In genomic region chr1:203174324-203174985, GRCh38 we compare ENCODE assay signal across 25 cellular contexts. TPM values are rescaled to one million over a fixed set of nuclear protein-coding genes. Genes with fewer than 3 reads are reported as not detected.
"Had no signal": no experiment of that assay in that cellular context is flagged by ENCODE, and none has a peak within 500 bp of the region (broad histone marks: within the 10 kb centered on the region; RNA-seq: fewer than 3 reads in every experiment).

No MANE protein-coding gene starts in this region.

- H3K36me3 Mint-ChIP-seq: activated naive CD8-positive, alpha-beta T cell treated with anti-CD3 and anti-CD28 coated beads for 36 hours; memory B cell had no signal

- H3K27ac ChIP-seq: brain microvascular endothelial cell, coronary artery, esophagus squamous epithelium, left lung, pancreas, skin epidermis, tibial nerve, uterus, VCaP had no signal

- H3K27me3 Mint-ChIP-seq: activated CD4-positive, alpha-beta T cell treated with anti-CD3 and anti-CD28 coated beads for 36 hours; activated CD8-positive, alpha-beta T cell treated with anti-CD3 and anti-CD28 coated beads for 36 hours; activated naive CD8-positive, alpha-beta T cell treated with anti-CD3 and anti-CD28 coated beads for 36 hours had no signal

- H3K27ac Mint-ChIP-seq: activated CD4-positive, alpha-beta T cell treated with anti-CD3 and anti-CD28 coated beads for 36 hours; activated CD8-positive, alpha-beta T cell treated with anti-CD3 and anti-CD28 coated beads for 36 hours; activated naive CD8-positive, alpha-beta T cell treated with anti-CD3 and anti-CD28 coated beads for 36 hours; memory B cell had no signal

- H3K27me3 ChIP-seq: brain microvascular endothelial cell, left lung, pancreas, tibial nerve, uterus had no signal

- H3K36me3 ChIP-seq: brain microvascular endothelial cell, esophagus squamous epithelium, pancreas, tibial nerve, uterus had no signal

- H3K4me3 Mint-ChIP-seq: activated CD4-positive, alpha-beta T cell treated with anti-CD3 and anti-CD28 coated beads for 36 hours; activated CD8-positive, alpha-beta T cell treated with anti-CD3 and anti-CD28 coated beads for 36 hours; activated naive CD8-positive, alpha-beta T cell treated with anti-CD3 and anti-CD28 coated beads for 36 hours; activated T-cell treated with anti-CD3 and anti-CD28 coated beads, Interleukin-2, amount 50 U/mL, for 4 hours; central memory CD8-positive, alpha-beta T cell; memory B cell had no signal

- H3K9me3 ChIP-seq: esophagus squamous epithelium, left lung, pancreas, tibial nerve, uterus had no signal

- DNase-seq: activated CD4-positive, alpha-beta T cell treated with anti-CD3 and anti-CD28 coated beads for 36 hours; activated CD8-positive, alpha-beta T cell treated with anti-CD3 and anti-CD28 coated beads for 36 hours; activated gamma-delta T cell; activated naive CD8-positive, alpha-beta T cell treated with anti-CD3 and anti-CD28 coated beads for 36 hours; activated T-cell treated with anti-CD3 and anti-CD28 coated beads, Interleukin-2, amount 50 U/mL, for 4 hours; brain microvascular endothelial cell; esophagus squamous epithelium; hippocampal formation; left lung; stimulated activated CD4-positive, alpha-beta T cell treated with anti-CD3 and anti-CD28 coated beads, Interleukin-4, amount 100 ng/mL, for 24 hours; stimulated activated naive CD4-positive, alpha-beta T cell; substantia nigra; uterus had no signal

- H3K9me3 Mint-ChIP-seq: activated CD8-positive, alpha-beta T cell treated with anti-CD3 and anti-CD28 coated beads for 36 hours; activated naive CD8-positive, alpha-beta T cell treated with anti-CD3 and anti-CD28 coated beads for 36 hours; activated T-cell treated with anti-CD3 and anti-CD28 coated beads, Interleukin-2, amount 50 U/mL, for 4 hours; central memory CD8-positive, alpha-beta T cell; memory B cell had no signal

- H3K4me1 ChIP-seq: pancreas, tibial nerve, uterus had no signal

- H3K4me3 ChIP-seq: coronary artery, esophagus squamous epithelium, left lung, pancreas, skin epidermis, tibial nerve, uterus had no signal

- FAIRE-seq: keratinocyte, pancreas had no signal

- H3K4me1 Mint-ChIP-seq: activated CD4-positive, alpha-beta T cell treated with anti-CD3 and anti-CD28 coated beads for 36 hours; activated naive CD8-positive, alpha-beta T cell treated with anti-CD3 and anti-CD28 coated beads for 36 hours; central memory CD8-positive, alpha-beta T cell had no signal

RNA-seq across cellular contexts. Expression of gene MYBPH, which starts 1.2 kb away (rescaled TPM):
- total RNA-seq: activated CD4-positive, alpha-beta T cell treated with anti-CD3 and anti-CD28 coated beads for 36 hours; activated CD8-positive, alpha-beta T cell treated with anti-CD3 and anti-CD28 coated beads for 36 hours; activated naive CD8-positive, alpha-beta T cell treated with anti-CD3 and anti-CD28 coated beads for 36 hours; activated T-cell treated with anti-CD3 and anti-CD28 coated beads, Interleukin-2, amount 50 U/mL, for 4 hours; esophagus squamous epithelium; pancreas; renal cortical epithelial cell; T-helper 1 cell treated with Interleukin-12 subunit alpha and Interleukin-12 subunit beta and Interleukin-4 antibody, amounts not matched to agents 30 ng/mL and 1 ng/mL, for 36 hours; tibial nerve had no signal
- polyA plus RNA-seq: keratinocyte, neural cell, pancreas had no signal

RNA-seq across cellular contexts. Expression of gene CHI3L1, which starts 12.0 kb away (rescaled TPM):
- total RNA-seq: activated CD8-positive, alpha-beta T cell treated with anti-CD3 and anti-CD28 coated beads for 36 hours; activated naive CD8-positive, alpha-beta T cell treated with anti-CD3 and anti-CD28 coated beads for 36 hours; activated T-cell treated with anti-CD3 and anti-CD28 coated beads, Interleukin-2, amount 50 U/mL, for 4 hours; T-helper 1 cell treated with Interleukin-12 subunit alpha and Interleukin-12 subunit beta and Interleukin-4 antibody, amounts not matched to agents 30 ng/mL and 1 ng/mL, for 36 hours had no signal
- polyA plus RNA-seq: neural cell had no signal

RNA-seq across cellular contexts. Expression of gene ADORA1, which starts 46.9 kb away (rescaled TPM):
- total RNA-seq: activated CD4-positive, alpha-beta T cell treated with anti-CD3 and anti-CD28 coated beads for 36 hours; activated CD8-positive, alpha-beta T cell treated with anti-CD3 and anti-CD28 coated beads for 36 hours; activated naive CD8-positive, alpha-beta T cell treated with anti-CD3 and anti-CD28 coated beads for 36 hours; T-helper 1 cell treated with Interleukin-12 subunit alpha and Interleukin-12 subunit beta and Interleukin-4 antibody, amounts not matched to agents 30 ng/mL and 1 ng/mL, for 36 hours had no signal

RNA-seq across cellular contexts. Expression of gene CHIT1, which starts 55.0 kb away (rescaled TPM):
- total RNA-seq: fibroblast of villous mesenchyme had no signal
- polyA plus RNA-seq: keratinocyte, neural cell had no signal
